ENCODE assay signal across 15 cellular contexts in genomic region chr7:24948739-24949138, GRCh38. TPM values are rescaled to one million over a fixed set of nuclear protein-coding genes. Genes with fewer than 3 reads are reported as not detected.
DNase-seq lines count a peak whose midpoint lies in the region; ATAC-seq and TF ChIP-seq lines count a peak whose summit lies in the region.
"Had no signal": no experiment of that assay in that cellular context is flagged by ENCODE, and none has a peak within 500 bp of the region (broad histone marks: within the 10 kb centered on the region; RNA-seq: fewer than 3 reads in every experiment).

No MANE protein-coding gene starts in this region.

- POLR2A ChIA-PET in CD4-positive, alpha-beta T cell (lab: Charles Lee), result interaction anchor here (1.1 to 1.9 kb wide), 2 partner anchors 30 to 38 kb away, joined by 3 to 7 read pairs; no protein-coding TSS in a partner anchor

- H3K4me3 ChIP-seq in OCI-LY3 (ENCODE audit: low read length), result no peak overlapping the region
- H3K4me3 ChIP-seq in fibroblast of pulmonary artery (replicated peaks; ENCODE audit: low read depth, low read length), result no peak overlapping the region

- H3K36me3 Mint-ChIP-seq in CD4-positive, alpha-beta T cell (ENCODE audit: low read depth), result no peaks in the 10 kb centered on the region

- H3K27me3 Mint-ChIP-seq in CD4-positive, alpha-beta T cell, result no peaks in the 10 kb centered on the region
- H3K27me3 Mint-ChIP-seq: dendritic cell treated with granulocyte-macrophage colony-stimulating factor and Interleukin-4, amounts not matched to agents 40 ng/mL and 50 ng/mL, for 4 days had no signal

- no peak overlapping the region for H3K27ac Mint-ChIP-seq in CD4-positive, alpha-beta T cell

- H3K36me3 ChIP-seq in OCI-LY3 (replicated peaks; ENCODE audit: low read depth, low read length), result no peaks in the 10 kb centered on the region

- TF ChIP-seq CTCF in CD4-positive, alpha-beta T cell (IDR thresholded peaks at IDR 0.05), result no peak
- TF ChIP-seq CTCF in OCI-LY3 (IDR thresholded peaks at IDR 0.05; ENCODE audit: low read depth, low read length) (no peak), fibroblast of pulmonary artery (IDR thresholded peaks at IDR 0.05; ENCODE audit: low read length, missing control alignments) (no peak)

- DNase-seq in CD4-positive, alpha-beta T cell, result no peak
- DNase-seq in fibroblast of pulmonary artery (ENCODE audit: low read depth) (peak; percentile 25), globus pallidus (ENCODE audit: low spot score) (no peak), NCI-H524 treated with DMSO at 0.1 percent for 48 hours (lab: John Stamatoyannopoulos, UW) (no peak), pons (ENCODE audit: low spot score) (no peak)
- DNase-seq: activated naive CD4-positive, alpha-beta T cell treated with Interleukin-2 at 50 U/mL for 16 hours; COR-L47; foreskin fibroblast; left colon; NCI-H1417; stimulated activated CD4-positive, alpha-beta T cell treated with anti-CD3 and anti-CD28 coated beads, Interleukin-12 subunit alpha, Interleukin-12 subunit beta, amount 100 ng/mL, for 4 hours had no signal

- CTCF ChIA-PET in CD4-positive, alpha-beta T cell (lab: Charles Lee), result interaction anchor here (1.2 to 1.7 kb wide), 3 partner anchors 15 to 145 kb away, joined by 3 to 4 read pairs (median 3); partner anchors contain the start of gene OSBPL3

- H4K20me1 ChIP-seq in OCI-LY3 (ENCODE audit: insufficient read depth, low read length), result no peaks in the 10 kb centered on the region

- H3K9me3 ChIP-seq in CD4-positive, alpha-beta T cell (ENCODE audit: control insufficient read depth, low read length), result no peaks in the 10 kb centered on the region
- no peaks in the 10 kb centered on the region for H3K9me3 ChIP-seq in OCI-LY3 (ENCODE audit: insufficient read depth, low read length)

- H3K9me3 Mint-ChIP-seq in CD4-positive, alpha-beta T cell, result no peaks in the 10 kb centered on the region

- H3K9ac ChIP-seq in OCI-LY3 (ENCODE audit: low read length), result no peak overlapping the region

- H3K4me1 ChIP-seq in OCI-LY3 (ENCODE audit: low read length), result peaks cover 18% of the 10 kb centered on the region

- no peak overlapping the region for H2AFZ ChIP-seq in OCI-LY3 (ENCODE audit: low read depth, low read length)

- H3K4me2 ChIP-seq in OCI-LY3 (ENCODE audit: low read length), result peak overlapping the region; percentile 26

- intact Hi-C loops in CD4-positive, alpha-beta T cell (cut with DNase I, micrococcal nuclease), result no loop called here

- no peak overlapping the region for H3K4me3 Mint-ChIP-seq in CD4-positive, alpha-beta T cell
- H3K4me3 Mint-ChIP-seq: dendritic cell treated with granulocyte-macrophage colony-stimulating factor and Interleukin-4, amounts not matched to agents 40 ng/mL and 50 ng/mL, for 4 days had no signal

- H3K79me2 ChIP-seq in OCI-LY3 (ENCODE audit: low read length), result no peaks in the 10 kb centered on the region; the same call in 1 of the 2 replicates

- peak; percentile 32 for ATAC-seq in CD4-positive, alpha-beta T cell (ENCODE audit: poor library complexity)
- peak; percentile 46 for ATAC-seq in GM18909 (IDR thresholded peaks at IDR 0.05; ENCODE audit: poor library complexity, unreplicated experiment)
- no peak for ATAC-seq in GM21381 (IDR thresholded peaks at IDR 0.05; ENCODE audit: unreplicated experiment)
- ATAC-seq: left colon had no signal

- no peaks in the 10 kb centered on the region for H3K27me3 ChIP-seq in CD4-positive, alpha-beta T cell (ENCODE audit: control insufficient read depth, insufficient read depth, low read length)
- H3K27me3 ChIP-seq in OCI-LY3 (ENCODE audit: low read depth, low read length), result no peaks in the 10 kb centered on the region

- H3K4me1 Mint-ChIP-seq in CD4-positive, alpha-beta T cell (ENCODE audit: low read depth), result peaks cover 69% of the 10 kb centered on the region

- no peak overlapping the region for H3K27ac ChIP-seq in CD4-positive, alpha-beta T cell (ENCODE audit: low read depth, low read length)
- H3K27ac ChIP-seq in OCI-LY3 (ENCODE audit: low read length), result no peak overlapping the region

RNA-seq across cellular contexts. Expression of gene OSBPL3, which starts 31.2 kb away (rescaled TPM):
- total RNA-seq in CD4-positive, alpha-beta T cell, result 10 to 100 TPM; 25.4 to 25.9 TPM
